In the genomic region with DNA sequence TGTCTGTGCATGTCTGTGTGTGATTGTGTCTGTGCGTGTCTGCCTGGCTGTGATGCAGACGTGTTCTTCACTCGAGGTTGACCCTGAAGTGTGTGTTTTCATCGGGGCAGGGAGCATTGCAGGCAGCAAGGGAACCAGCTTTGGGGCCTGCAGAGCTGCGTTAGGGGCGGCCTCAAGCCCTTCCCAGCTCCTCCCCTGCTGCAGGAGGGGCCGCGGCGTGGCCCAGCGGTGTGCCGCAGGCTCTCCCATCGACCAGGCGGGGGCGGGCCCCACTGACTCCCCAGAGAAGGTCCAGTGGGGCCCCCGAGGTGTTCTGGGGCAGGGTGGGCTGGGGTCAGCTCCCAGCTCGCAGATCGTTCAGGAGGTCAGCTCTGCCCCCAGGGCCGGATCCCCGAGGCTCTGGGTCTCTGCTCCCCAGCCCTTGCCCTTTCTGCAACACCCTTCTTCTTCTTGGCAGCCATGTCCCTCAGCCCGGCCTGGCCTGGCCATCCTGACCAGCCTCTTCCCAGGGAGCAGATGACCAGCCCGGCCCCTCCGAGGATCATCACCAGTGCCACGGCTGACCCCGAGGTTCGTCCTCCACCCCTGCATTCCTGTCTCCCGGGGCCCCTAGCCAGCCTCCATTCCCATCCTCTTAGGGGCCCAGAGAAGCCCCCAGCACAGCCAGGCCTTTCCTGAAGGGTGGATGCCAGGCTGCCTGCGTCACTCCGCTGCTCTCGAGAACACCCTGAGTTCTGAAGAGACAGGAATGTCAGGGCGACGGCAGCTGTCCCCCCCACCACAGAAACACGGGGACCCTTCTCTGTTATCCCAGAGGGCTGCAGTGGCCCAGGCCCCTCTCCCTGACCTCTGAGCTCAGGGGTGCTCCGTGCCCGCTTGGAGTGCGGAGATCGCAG, we compare ENCODE assay signal across 8 cellular contexts.
DNase-seq lines count a peak whose midpoint lies in the region; ATAC-seq and TF ChIP-seq lines count a peak whose summit lies in the region.

No MANE protein-coding gene starts in this region.

- no peak for TF ChIP-seq CTCF in fibroblast of mammary gland (conservative IDR thresholded peaks at IDR 0.05; ENCODE audit: control insufficient read depth, insufficient read depth, low read depth, low read length)

- ATAC-seq in GM18502 (IDR thresholded peaks at IDR 0.05; ENCODE audit: poor library complexity, unreplicated experiment) (peak; percentile 62), HG03457 (IDR thresholded peaks at IDR 0.05; ENCODE audit: unreplicated experiment) (no peak)

- no peaks in the 10 kb centered on the region for H3K36me3 ChIP-seq in rectal smooth muscle tissue (ENCODE audit: control insufficient read depth, insufficient read depth, low read length)

- no peaks in the 10 kb centered on the region for H3K27me3 ChIP-seq in rectal smooth muscle tissue (ENCODE audit: control insufficient read depth, insufficient read depth, low read length)

- no peak overlapping the region for H3K27ac ChIP-seq in rectal smooth muscle tissue (ENCODE audit: low read depth, low read length)

- H3K4me3 ChIP-seq in fibroblast of mammary gland (ENCODE audit: control insufficient read depth, low read depth, low read length) = peak overlapping the region; percentile 40
- H3K4me3 ChIP-seq in rectal smooth muscle tissue (ENCODE audit: low read length) = peak overlapping the region; percentile 57

- peak; percentile 84 for DNase-seq in HuH-7.5 (ENCODE audit: low spot score)
- peak; percentile 74 for DNase-seq in fibroblast of mammary gland (ENCODE audit: low read depth)
- no peak for DNase-seq in activated CD4-positive, CD25-positive, alpha-beta regulatory T cell (lab: John Stamatoyannopoulos, UW)
- no peak for DNase-seq in SHP77 treated with DMSO at 0.1 percent for 48 hours (lab: John Stamatoyannopoulos, UW)
- no peak for DNase-seq in C1 segment of cervical spinal cord (lab: John Stamatoyannopoulos, UW)

- H3K4me1 ChIP-seq in rectal smooth muscle tissue (ENCODE audit: control insufficient read depth, insufficient read depth, low read length) = peaks cover 9% of the 10 kb centered on the region

- H3K9ac ChIP-seq in rectal smooth muscle tissue (ENCODE audit: low read length) = no peak overlapping the region

Comparison
In these comparisons a context has a peak if more than half of its experiments do, and no peak if none do; other contexts are left out.
1. DNase-seq: peak in HuH-7.5 (single experiment) and fibroblast of mammary gland (single experiment); none in activated CD4-positive, CD25-positive, alpha-beta regulatory T cell (0 of 4), SHP77 treated with DMSO at 0.1 percent for 48 hours (single experiment) and C1 segment of cervical spinal cord (0 of 14).